Comparison of ENCODE assay signal across 30 cellular contexts in the genomic region with DNA sequence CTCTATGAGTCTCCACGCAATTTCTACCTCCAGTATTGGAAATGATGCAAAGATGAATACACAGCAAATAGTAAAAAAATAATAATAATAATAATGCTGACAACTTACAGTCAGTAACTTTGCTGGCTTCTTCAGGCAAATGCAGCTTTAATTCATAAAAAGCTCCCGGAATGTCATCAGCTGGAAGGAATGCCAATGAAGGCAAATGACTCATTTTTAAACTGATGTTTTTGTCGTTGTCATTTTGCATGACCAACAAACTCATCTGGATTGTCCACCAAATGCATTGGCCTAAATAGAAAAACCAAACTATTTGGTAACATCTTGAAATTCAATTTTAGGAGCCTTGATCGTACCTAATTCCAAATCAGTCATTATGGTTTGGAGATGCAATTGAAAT.
"Had no signal": no experiment of that assay in that cellular context is flagged by ENCODE, and none has a peak within 500 bp of the region (broad histone marks: within the 10 kb centered on the region; RNA-seq: fewer than 3 reads in every experiment).

No MANE protein-coding gene starts in this region.

- H3K36me3 Mint-ChIP-seq: activated CD4-positive, alpha-beta memory T cell treated with anti-CD3 and anti-CD28 coated beads for 36 hours; activated naive CD8-positive, alpha-beta T cell treated with anti-CD3 and anti-CD28 coated beads for 36 hours; brain; naive B cell; stimulated activated effector memory CD8-positive, alpha-beta T cell treated with anti-CD3 and anti-CD28 coated beads, Interleukin-12 subunit alpha, Interleukin-12 subunit beta, amount 100 ng/mL, for 72 hours had no signal

- DNase-seq: activated CD4-positive, alpha-beta memory T cell treated with anti-CD3 and anti-CD28 coated beads for 36 hours; activated CD4-positive, alpha-beta T cell treated with anti-CD3 and anti-CD28 coated beads for 48 hours; activated CD8-positive, alpha-beta memory T cell treated with anti-CD3 and anti-CD28 coated beads, Interleukin-2, amount 50 U/mL, for 4 hours; activated effector memory CD4-positive, alpha-beta T cell treated with anti-CD3 and anti-CD28 coated beads, Interleukin-2, amount 50 U/mL, for 16 hours; activated naive CD4-positive, alpha-beta T cell treated with anti-CD3 and anti-CD28 coated beads for 36 hours; activated naive CD8-positive, alpha-beta T cell treated with anti-CD3 and anti-CD28 coated beads for 36 hours; activated T-cell treated with anti-CD3 and anti-CD28 coated beads, Interleukin-2, amount 50 U/mL, for 1 hour; adrenal gland; aorta; cerebellar nuclear complex; colonic mucosa; effector CD8-positive, alpha-beta T cell; islet precursor cell; left cardiac atrium; left ventricle myocardium superior; naive B cell; nucleus accumbens; pancreas; retina; small intestine; stimulated activated CD4-positive, alpha-beta T cell treated with anti-CD3 and anti-CD28 coated beads, Interleukin-4, amount 100 ng/mL, for 24 hours; WERI-Rb-1 had no signal

- H3K27ac Mint-ChIP-seq: activated CD4-positive, alpha-beta memory T cell treated with anti-CD3 and anti-CD28 coated beads for 36 hours; activated naive CD4-positive, alpha-beta T cell treated with anti-CD3 and anti-CD28 coated beads for 36 hours; activated naive CD8-positive, alpha-beta T cell treated with anti-CD3 and anti-CD28 coated beads for 36 hours; activated T-helper 1 cell treated with anti-CD3 and anti-CD28 coated beads, Interleukin-12 subunit alpha, Interleukin-12 subunit beta, Interleukin-2, Interleukin-4 antibody, amounts not matched to agents 30 ng/mL and 10 ng/mL and 1 ng/mL, durations not matched to agents 14 hours and 24 hours and 36 hours; brain; naive B cell; stimulated activated effector memory CD8-positive, alpha-beta T cell treated with anti-CD3 and anti-CD28 coated beads, Interleukin-12 subunit alpha, Interleukin-12 subunit beta, amount 100 ng/mL, for 72 hours; stimulated activated naive CD8-positive, alpha-beta T cell treated with anti-CD3 and anti-CD28 coated beads, Interleukin-15, Interleukin-2, amounts not matched to agents 100 ng/mL and 50 ng/mL, for 24 hours had no signal

- ATAC-seq: activated CD4-positive, CD25-positive, alpha-beta regulatory T cell treated with anti-CD3 and anti-CD28 coated beads, Interleukin-2, amount 50 U/mL, for 24 hours; gastroesophageal sphincter; left cardiac atrium; left ventricle myocardium superior; pancreas; sciatic nerve; stimulated activated effector memory CD8-positive, alpha-beta T cell treated with anti-CD3 and anti-CD28 coated beads, Interleukin-12 subunit alpha, Interleukin-12 subunit beta, amount 100 ng/mL, for 72 hours had no signal

- H3K9me3 Mint-ChIP-seq: activated CD4-positive, alpha-beta memory T cell treated with anti-CD3 and anti-CD28 coated beads for 36 hours; activated naive CD4-positive, alpha-beta T cell treated with anti-CD3 and anti-CD28 coated beads for 36 hours; activated naive CD8-positive, alpha-beta T cell treated with anti-CD3 and anti-CD28 coated beads for 36 hours; activated T-helper 1 cell treated with anti-CD3 and anti-CD28 coated beads, Interleukin-12 subunit alpha, Interleukin-12 subunit beta, Interleukin-2, Interleukin-4 antibody, amounts not matched to agents 30 ng/mL and 10 ng/mL and 1 ng/mL, durations not matched to agents 14 hours and 24 hours and 36 hours; naive B cell; neural crest cell; stimulated activated effector memory CD8-positive, alpha-beta T cell treated with anti-CD3 and anti-CD28 coated beads, Interleukin-12 subunit alpha, Interleukin-12 subunit beta, amount 100 ng/mL, for 72 hours; stimulated activated naive CD8-positive, alpha-beta T cell treated with anti-CD3 and anti-CD28 coated beads, Interleukin-15, Interleukin-2, amounts not matched to agents 100 ng/mL and 50 ng/mL, for 24 hours had no signal

- H3K27me3 Mint-ChIP-seq: brain; naive B cell; stimulated activated naive CD8-positive, alpha-beta T cell treated with anti-CD3 and anti-CD28 coated beads, Interleukin-15, Interleukin-2, amounts not matched to agents 100 ng/mL and 50 ng/mL, for 24 hours had no signal

- H3K4me1 Mint-ChIP-seq: activated naive CD8-positive, alpha-beta T cell treated with anti-CD3 and anti-CD28 coated beads for 36 hours; naive B cell; neural crest cell; stimulated activated effector memory CD8-positive, alpha-beta T cell treated with anti-CD3 and anti-CD28 coated beads, Interleukin-12 subunit alpha, Interleukin-12 subunit beta, amount 100 ng/mL, for 72 hours had no signal

- H3K4me3 Mint-ChIP-seq: activated CD4-positive, alpha-beta memory T cell treated with anti-CD3 and anti-CD28 coated beads for 36 hours; activated naive CD4-positive, alpha-beta T cell treated with anti-CD3 and anti-CD28 coated beads for 36 hours; activated naive CD8-positive, alpha-beta T cell treated with anti-CD3 and anti-CD28 coated beads for 36 hours; activated T-helper 1 cell treated with anti-CD3 and anti-CD28 coated beads, Interleukin-12 subunit alpha, Interleukin-12 subunit beta, Interleukin-2, Interleukin-4 antibody, amounts not matched to agents 30 ng/mL and 10 ng/mL and 1 ng/mL, durations not matched to agents 14 hours and 24 hours and 36 hours; brain; naive B cell; neural crest cell; stimulated activated effector memory CD8-positive, alpha-beta T cell treated with anti-CD3 and anti-CD28 coated beads, Interleukin-12 subunit alpha, Interleukin-12 subunit beta, amount 100 ng/mL, for 72 hours; stimulated activated naive CD8-positive, alpha-beta T cell treated with anti-CD3 and anti-CD28 coated beads, Interleukin-15, Interleukin-2, amounts not matched to agents 100 ng/mL and 50 ng/mL, for 24 hours had no signal
